In genomic region chr12:105445261-105446015, GRCh38 we compare ENCODE assay signal across 11 cellular contexts.
DNase-seq lines count a peak whose midpoint lies in the region; ATAC-seq, FAIRE-seq and TF ChIP-seq lines count a peak whose summit lies in the region.
"Had no signal": no experiment of that assay in that cellular context is flagged by ENCODE, and none has a peak within 500 bp of the region (broad histone marks: within the 10 kb centered on the region; RNA-seq: fewer than 3 reads in every experiment).

No MANE protein-coding gene starts in this region.

- peak overlapping the region; percentile 56 for H3K27ac Mint-ChIP-seq in progenitor cell of endocrine pancreas

- no peak overlapping the region for H3K4me3 Mint-ChIP-seq in progenitor cell of endocrine pancreas (ENCODE audit: low read depth)

- H3K36me3 ChIP-seq in RWPE2 (ENCODE audit: low read depth) (no peaks in the 10 kb centered on the region), gastroesophageal sphincter (no peaks in the 10 kb centered on the region)

- H3K27ac ChIP-seq in RWPE2 (ENCODE audit: poor library complexity, severe bottlenecking) (peak overlapping the region; percentile 90), gastroesophageal sphincter (peak overlapping the region in 1 of 4 donors; percentile 30), caudate nucleus (ENCODE audit: low read depth, low read length) (no peak overlapping the region)

- no peaks in the 10 kb centered on the region for H3K27me3 Mint-ChIP-seq in progenitor cell of endocrine pancreas

- H3K9me3 Mint-ChIP-seq in progenitor cell of endocrine pancreas (ENCODE audit: low read depth) = no peaks in the 10 kb centered on the region

- TF ChIP-seq POLR2A in H54 (IDR thresholded peaks at IDR 0.05; ENCODE audit: low read depth, low read length) (no peak), gastroesophageal sphincter (IDR thresholded peaks at IDR 0.05) (no peak)

- TF ChIP-seq CTCF in RWPE2 (IDR thresholded peaks at IDR 0.05; ENCODE audit: poor library complexity, severe bottlenecking) (no peak), gastroesophageal sphincter (IDR thresholded peaks at IDR 0.05) (no peak), progenitor cell of endocrine pancreas (IDR thresholded peaks at IDR 0.05; ENCODE audit: unreplicated experiment) (no peak)

- ATAC-seq in RWPE2 (ENCODE audit: low read depth) (peak; percentile 95), gastroesophageal sphincter (peak; percentile 55), esophagus mucosa (no peak), GM18870 (IDR thresholded peaks at IDR 0.05; ENCODE audit: unreplicated experiment) (no peak)

- no peak for TF ChIP-seq EP300 in gastroesophageal sphincter (IDR thresholded peaks at IDR 0.05)

- H3K4me1 Mint-ChIP-seq in progenitor cell of endocrine pancreas (ENCODE audit: low read depth) = peaks cover 19% of the 10 kb centered on the region

- H3K4me3 ChIP-seq in RWPE2 (ENCODE audit: severe bottlenecking) (no peak overlapping the region), gastroesophageal sphincter (no peak overlapping the region)

- 67 to 81% methylated on average over 4 of the region's 4 CpGs for WGBS in gastroesophageal sphincter (ENCODE audit: low coverage in 1 of 2), 2 donors

- no peaks in the 10 kb centered on the region for H3K9me3 ChIP-seq in RWPE2 (ENCODE audit: severe bottlenecking)
- H3K9me3 ChIP-seq in gastroesophageal sphincter = no peaks in the 10 kb centered on the region

- peaks cover 2% of the 10 kb centered on the region for H3K36me3 Mint-ChIP-seq in progenitor cell of endocrine pancreas (ENCODE audit: insufficient read depth)

- H3K4me1 ChIP-seq in RWPE2 (ENCODE audit: insufficient read depth, poor library complexity, severe bottlenecking) (peaks cover 19% of the 10 kb centered on the region), gastroesophageal sphincter (no peaks in the 10 kb centered on the region)

- H3K27me3 ChIP-seq in RWPE2 (ENCODE audit: insufficient read depth, poor library complexity, severe bottlenecking) (no peaks in the 10 kb centered on the region), gastroesophageal sphincter (no peaks in the 10 kb centered on the region)

- no peak for DNase-seq in H54 (ENCODE audit: insufficient read length, low spot score)
- DNase-seq in RWPE2 (ENCODE audit: low spot score) = no peak
- no peak for DNase-seq in progenitor cell of endocrine pancreas (ENCODE audit: low spot score, unreplicated experiment)
- DNase-seq in caudate nucleus (lab: John Stamatoyannopoulos, UW) = no peak
- no peak for DNase-seq in T-helper 9 cell
- DNase-seq: cortex of kidney, NCI-H1092, occipital lobe had no signal

- FAIRE-seq in H54 (lab: Jason Lieb, UNC) = peak; percentile 75

Comparison
In these comparisons a context has a peak if more than half of its experiments do, and no peak if none do; other contexts are left out.
1. ATAC-seq: peak in RWPE2 (single experiment) and gastroesophageal sphincter (single experiment); none in esophagus mucosa (single experiment) and GM18870 (single experiment).